Comparison of ENCODE assay signal across 1 cellular context in the genomic region with DNA sequence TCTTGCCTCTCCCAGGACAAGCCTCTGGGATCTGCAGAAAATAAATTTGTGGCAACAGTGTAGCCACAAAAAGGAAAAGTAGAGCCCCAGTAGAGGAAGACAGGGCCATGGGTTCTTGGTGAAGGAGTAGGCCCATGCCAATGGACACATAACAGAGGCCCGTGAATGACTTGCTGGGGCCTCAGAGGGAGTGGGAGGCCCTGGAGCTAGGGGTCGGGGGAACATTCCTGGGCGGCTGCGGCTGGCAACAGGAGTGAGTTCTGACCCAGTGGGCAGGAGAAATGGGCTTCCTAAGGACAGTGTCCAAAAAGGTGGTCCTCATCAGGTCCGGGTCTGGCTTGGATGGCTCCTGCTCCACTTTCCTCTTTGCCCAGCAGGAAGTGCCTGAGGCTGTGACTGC.
TF ChIP-seq lines count a peak whose summit lies in the region.

No MANE protein-coding gene starts in this region.

TF ChIP-seq in H1, 55 proteins besides CTCF, POLR2A, EP300 and RAD21:
- TF ChIP-seq JUND (IDR thresholded peaks at IDR 0.05; ENCODE audit: low read length) (no peak), EGR1 (IDR thresholded peaks at IDR 0.05; ENCODE audit: borderline replicate concordance, low read depth, low read length) (no peak)
- TF ChIP-seq, protein P1, sequence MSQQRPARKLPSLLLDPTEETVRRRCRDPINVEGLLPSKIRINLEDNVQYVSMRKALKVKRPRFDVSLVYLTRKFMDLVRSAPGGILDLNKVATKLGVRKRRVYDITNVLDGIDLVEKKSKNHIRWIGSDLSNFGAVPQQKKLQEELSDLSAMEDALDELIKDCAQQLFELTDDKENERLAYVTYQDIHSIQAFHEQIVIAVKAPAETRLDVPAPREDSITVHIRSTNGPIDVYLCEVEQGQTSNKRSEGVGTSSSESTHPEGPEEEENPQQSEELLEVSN (IDR thresholded peaks at IDR 0.05), result no peak
